In genomic region chr20:7859371-7859802, GRCh38 we compare ENCODE assay signal across 8 cellular contexts.
DNase-seq lines count a peak whose midpoint lies in the region; FAIRE-seq and TF ChIP-seq lines count a peak whose summit lies in the region.

No MANE protein-coding gene starts in this region.

- peak; percentile 12 for DNase-seq in GM13977 (ENCODE audit: low spot score)
- DNase-seq in MM.1S, result peak; percentile 42
- DNase-seq in RPMI8226, result peak; percentile 56
- DNase-seq in esophagus squamous epithelium (lab: John Stamatoyannopoulos, UW), result no peak
- no peak for DNase-seq in stimulated activated CD4-positive, alpha-beta T cell treated with anti-CD3 and anti-CD28 coated beads, Interleukin-12 subunit alpha, Interleukin-12 subunit beta, amount 100 ng/mL, for 4 hours
- DNase-seq in activated gamma-delta T cell treated with Interleukin-2 at 50 U/mL for 16 hours, result no peak

- FAIRE-seq in A204.1 (lab: Jason Lieb, UNC), result peak; percentile 29

- no peak overlapping the region for H2AFZ ChIP-seq in MM.1S (ENCODE audit: low read length)
- H2AFZ ChIP-seq in parathyroid adenoma, result no peak overlapping the region

- no peaks in the 10 kb centered on the region for H3K9me2 ChIP-seq in MM.1S (replicated peaks; ENCODE audit: insufficient read depth, low read length)

- no peaks in the 10 kb centered on the region for H3F3A ChIP-seq in MM.1S (ENCODE audit: insufficient read depth, low read length)

- TF ChIP-seq CTCF in GM13977 (IDR thresholded peaks at IDR 0.05; ENCODE audit: extremely low read depth, insufficient read depth, missing control alignments), result peak; percentile 79
- peak; percentile 74 for TF ChIP-seq CTCF in MM.1S (IDR thresholded peaks at IDR 0.05; ENCODE audit: low read length)
- TF ChIP-seq CTCF in esophagus squamous epithelium (IDR thresholded peaks at IDR 0.05), result peak; percentile 16 to 75 (median 40)
- TF ChIP-seq CTCF in parathyroid adenoma (IDR thresholded peaks at IDR 0.05), result peak; percentile 34

- H3K9me3 ChIP-seq in MM.1S (replicated peaks; ENCODE audit: insufficient read depth, low read length) (no peaks in the 10 kb centered on the region), esophagus squamous epithelium (no peaks in the 10 kb centered on the region), parathyroid adenoma (ENCODE audit: control insufficient read depth, low read length) (no peaks in the 10 kb centered on the region)

- no peak for TF ChIP-seq POLR2A in esophagus squamous epithelium (IDR thresholded peaks at IDR 0.05)

- no peaks in the 10 kb centered on the region for H4K20me1 ChIP-seq in MM.1S (ENCODE audit: insufficient read depth, low read length)

- H3K36me3 ChIP-seq in MM.1S (replicated peaks; ENCODE audit: insufficient read depth, low read length), result no peaks in the 10 kb centered on the region
- H3K36me3 ChIP-seq in esophagus squamous epithelium, result no peaks in the 10 kb centered on the region
- H3K36me3 ChIP-seq in parathyroid adenoma (ENCODE audit: control insufficient read depth, insufficient read depth, low read length), result no peaks in the 10 kb centered on the region

- in situ Hi-C loops in GM13977 (cut with MboI; ENCODE audit: low pct_unique_long_range_greater_than_20kb, low sequenced_read_pairs, unreplicated experiment), result no loop called here

- H3K4me3 ChIP-seq in MM.1S (ENCODE audit: low read length), result no peak overlapping the region
- H3K4me3 ChIP-seq in esophagus squamous epithelium, result no peak overlapping the region
- no peak overlapping the region for H3K4me3 ChIP-seq in parathyroid adenoma (ENCODE audit: low read depth, low read length)

- no peaks in the 10 kb centered on the region for H3K4me1 ChIP-seq in MM.1S (ENCODE audit: low read length)
- peaks cover 0 to 3% (median 0%) of the 10 kb centered on the region in 3 donors for H3K4me1 ChIP-seq in esophagus squamous epithelium
- no peaks in the 10 kb centered on the region for H3K4me1 ChIP-seq in parathyroid adenoma

- H3K9ac ChIP-seq in MM.1S (ENCODE audit: low read length), result no peak overlapping the region
- H3K9ac ChIP-seq in parathyroid adenoma, result no peak overlapping the region

- WGBS in esophagus squamous epithelium, 2 donors, result 18 to 22% methylated on average over 3 of the region's 3 CpGs

- H3K27ac ChIP-seq in MM.1S (ENCODE audit: low read length) (no peak overlapping the region), esophagus squamous epithelium (no peak overlapping the region), parathyroid adenoma (no peak overlapping the region)

- intact Hi-C loops in esophagus squamous epithelium (cut with DNase I), result no loop called here

- no peak overlapping the region for H3K4me2 ChIP-seq in MM.1S (ENCODE audit: low read depth, low read length)
- no peak overlapping the region for H3K4me2 ChIP-seq in parathyroid adenoma (ENCODE audit: low read length)

- H3K79me2 ChIP-seq in MM.1S (ENCODE audit: low read length) (no peaks in the 10 kb centered on the region), parathyroid adenoma (no peaks in the 10 kb centered on the region)

- H3K27me3 ChIP-seq in MM.1S (replicated peaks; ENCODE audit: insufficient read depth, low read length), result no peaks in the 10 kb centered on the region
- no peaks in the 10 kb centered on the region for H3K27me3 ChIP-seq in esophagus squamous epithelium
- H3K27me3 ChIP-seq in parathyroid adenoma (ENCODE audit: control insufficient read depth, insufficient read depth, low read length), result no peaks in the 10 kb centered on the region

Comparison
In these comparisons a context has a peak if more than half of its experiments do, and no peak if none do; other contexts are left out.
1. DNase-seq: peak in GM13977 (single experiment), MM.1S (single experiment) and RPMI8226 (single experiment); none in esophagus squamous epithelium (single experiment), stimulated activated CD4-positive, alpha-beta T cell treated with anti-CD3 and anti-CD28 coated beads, Interleukin-12 subunit alpha, Interleukin-12 subunit beta, amount 100 ng/mL, for 4 hours (single experiment) and activated gamma-delta T cell treated with Interleukin-2 at 50 U/mL for 16 hours (single experiment).
2. Peak in every context shown above with its lines, with median percentiles within 50 percentile points of each other: CTCF ChIP-seq.